Comparison of ENCODE assay signal across 9 cellular contexts in the genomic region with DNA sequence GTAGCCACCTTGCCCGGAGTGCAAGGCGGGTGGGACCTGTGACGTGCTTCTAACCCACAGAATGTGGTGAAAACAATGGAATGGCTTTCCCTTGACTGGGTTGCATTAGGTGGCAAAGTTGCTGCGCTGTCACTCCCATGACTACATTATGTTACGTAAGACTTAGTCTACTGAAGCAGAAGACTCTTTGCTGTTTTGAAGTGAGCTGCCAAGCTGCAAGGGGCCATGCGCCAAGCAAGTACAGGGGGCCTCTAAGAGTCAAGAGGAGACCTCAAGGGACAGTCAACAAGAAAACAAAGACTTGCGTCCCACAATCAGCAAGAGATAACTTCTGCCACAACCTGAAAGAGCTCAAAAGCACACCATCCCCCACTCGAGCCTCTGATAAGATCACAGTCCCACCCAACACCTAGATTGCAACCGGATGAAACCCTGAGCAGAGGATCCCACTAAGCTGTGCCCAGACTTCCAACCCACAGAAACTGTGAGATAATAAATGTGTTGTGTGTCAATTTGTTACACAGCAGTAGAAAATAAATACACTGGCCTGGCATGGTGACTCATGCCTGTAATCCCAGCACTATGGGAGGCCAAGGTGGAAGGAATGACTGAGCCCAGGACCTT. TPM values are rescaled to one million over a fixed set of nuclear protein-coding genes. Genes with fewer than 3 reads are reported as not detected.
DNase-seq lines count a peak whose midpoint lies in the region; ATAC-seq, FAIRE-seq and TF ChIP-seq lines count a peak whose summit lies in the region.
"Had no signal": no experiment of that assay in that cellular context is flagged by ENCODE, and none has a peak within 500 bp of the region (broad histone marks: within the 10 kb centered on the region; RNA-seq: fewer than 3 reads in every experiment).

No MANE protein-coding gene starts in this region.

- no peak overlapping the region for H3K4me3 ChIP-seq in osteoblast (ENCODE audit: insufficient read depth, low read length)
- H3K4me3 ChIP-seq: transverse colon had no signal

- H3K4me2 ChIP-seq in osteoblast (ENCODE audit: insufficient read depth, low read length), result peak overlapping the region; percentile 29

- H3K4me1 ChIP-seq in osteoblast (ENCODE audit: insufficient read depth, low read length), result peaks cover 31% of the 10 kb centered on the region

- no peaks in the 10 kb centered on the region for H3K27me3 ChIP-seq in osteoblast (ENCODE audit: insufficient read depth, low read length)
- H3K27me3 ChIP-seq: transverse colon had no signal

- H4K20me1 ChIP-seq in osteoblast (ENCODE audit: insufficient read depth, low read length), result peaks cover 89% of the 10 kb centered on the region

- no peak for ATAC-seq in omental fat pad (ENCODE audit: low FRiP score)
- ATAC-seq in HG03565 (IDR thresholded peaks at IDR 0.05; ENCODE audit: unreplicated experiment), result no peak

- peaks cover 2% of the 10 kb centered on the region for H3K27me3 Mint-ChIP-seq in endothelial cell (ENCODE audit: unreplicated experiment)

- peaks cover 4% of the 10 kb centered on the region for H3K36me3 Mint-ChIP-seq in endothelial cell (ENCODE audit: low read depth, unreplicated experiment)

- no peak for TF ChIP-seq CTCF in endothelial cell (IDR thresholded peaks at IDR 0.05; ENCODE audit: unreplicated experiment)
- TF ChIP-seq CTCF in osteoblast (IDR thresholded peaks at IDR 0.05; ENCODE audit: extremely low read depth, low read depth, low read length), result no peak
- no peak for TF ChIP-seq CTCF in omental fat pad (IDR thresholded peaks at IDR 0.05)

- peak overlapping the region; percentile 67 for H3K27ac ChIP-seq in osteoblast (ENCODE audit: low read depth, low read length)
- H3K27ac ChIP-seq: transverse colon had no signal

- peaks cover 3% of the 10 kb centered on the region for H3K36me3 ChIP-seq in osteoblast (ENCODE audit: insufficient read depth, low read length)
- H3K36me3 ChIP-seq: transverse colon had no signal

- H3K9me3 ChIP-seq in osteoblast (ENCODE audit: low read depth, low read length), result no peaks in the 10 kb centered on the region
- H3K9me3 ChIP-seq: transverse colon had no signal

- no peak overlapping the region for H3K4me3 Mint-ChIP-seq in endothelial cell (ENCODE audit: unreplicated experiment)

- peaks cover 48% of the 10 kb centered on the region for H3K4me1 Mint-ChIP-seq in endothelial cell (ENCODE audit: unreplicated experiment)

- DNase-seq in ELR (ENCODE audit: low read depth) (peak; percentile 89), RCC 7860 (ENCODE audit: low spot score) (peak; percentile 36), endothelial cell (ENCODE audit: low spot score) (no peak), osteoblast (ENCODE audit: insufficient read length, low spot score, missing footprints) (peak; percentile 86), omental fat pad (ENCODE audit: low spot score) (no peak)
- DNase-seq in stimulated activated naive CD4-positive, alpha-beta T cell treated with Interleukin-2 at 50 U/mL for 16 hours (lab: John Stamatoyannopoulos, UW), result no peak
- DNase-seq in activated CD8-positive, alpha-beta memory T cell treated with anti-CD3 and anti-CD28 coated beads for 24 hours, result no peak
- DNase-seq: transverse colon had no signal

- H2AFZ ChIP-seq in osteoblast (ENCODE audit: low read length), result no peak overlapping the region

- peak overlapping the region; percentile 40 for H3K27ac Mint-ChIP-seq in endothelial cell (ENCODE audit: unreplicated experiment)

- H3K79me2 ChIP-seq in osteoblast (ENCODE audit: insufficient read depth, low read length), result peaks cover 100% of the 10 kb centered on the region

- no peaks in the 10 kb centered on the region for H3K9me3 Mint-ChIP-seq in endothelial cell (ENCODE audit: unreplicated experiment)

- no peak for FAIRE-seq in RCC 7860 (lab: Jason Lieb, UNC)

RNA-seq across cellular contexts. Expression of a gene that starts 16.5 kb away (rescaled TPM):
- total RNA-seq in endothelial cell (ENCODE audit: unreplicated experiment), result 165 TPM
- 78.4 and 97.4 TPM in 2 replicates for total RNA-seq in osteoblast
- total RNA-seq in omental fat pad, result 100 to 1,000 TPM in 1 of 4 donors, 10 to 100 TPM in 3; 49.8 to 114 (median 82.2) TPM

RNA-seq across cellular contexts. Expression of a gene that starts 34.3 kb away (rescaled TPM):
- total RNA-seq in endothelial cell (ENCODE audit: unreplicated experiment), result 207 TPM
- 76.3 and 85.8 TPM in 2 replicates for total RNA-seq in osteoblast
- total RNA-seq in omental fat pad, result 100 to 1,000 TPM in 1 of 4 donors, 10 to 100 TPM in 3; 68.6 to 125 (median 74.8) TPM

Comparison
In these comparisons a context has a peak if more than half of its experiments do, and no peak if none do; other contexts are left out.
1. DNase-seq: peak in ELR (single experiment), RCC 7860 (single experiment) and osteoblast (single experiment); none in endothelial cell (single experiment), stimulated activated naive CD4-positive, alpha-beta T cell treated with Interleukin-2 at 50 U/mL for 16 hours (single experiment), omental fat pad (single experiment) and activated CD8-positive, alpha-beta memory T cell treated with anti-CD3 and anti-CD28 coated beads for 24 hours (single experiment).